ENCODE assay signal across 1 cellular context in the genomic region with DNA sequence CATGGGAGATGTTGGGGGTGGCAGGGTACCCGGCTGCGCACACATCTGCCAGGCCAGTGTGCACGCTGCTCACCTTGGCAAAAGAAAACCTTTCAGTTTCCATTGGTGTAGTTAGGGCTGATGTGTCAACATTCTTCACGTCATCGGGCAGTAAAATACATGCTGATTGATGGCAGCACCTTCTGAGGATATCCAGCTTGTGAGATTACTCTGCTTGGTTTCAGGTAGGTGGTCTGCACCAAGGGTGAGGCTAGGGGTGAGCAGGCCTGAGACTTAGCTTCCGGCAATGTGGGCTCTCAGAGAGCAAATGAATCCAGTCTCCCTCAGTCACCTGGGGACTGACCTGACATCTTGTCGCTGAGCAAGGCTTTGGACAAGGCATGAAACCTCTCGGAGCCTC.
TF ChIP-seq lines count a peak whose summit lies in the region.

No MANE protein-coding gene starts in this region.

TF ChIP-seq in H1, 55 proteins besides CTCF, POLR2A, EP300 and RAD21:
- TF ChIP-seq JUND (IDR thresholded peaks at IDR 0.05; ENCODE audit: low read length) (no peak), SRF (IDR thresholded peaks at IDR 0.05; ENCODE audit: low read depth, low read length) (no peak), CHD2 (IDR thresholded peaks at IDR 0.05; ENCODE audit: low read length) (no peak), BCL11A (IDR thresholded peaks at IDR 0.05; ENCODE audit: low read depth in 2 of 2, low read length in 2 of 2) (no peak), CREB1 (IDR thresholded peaks at IDR 0.05) (no peak), HDAC2 (IDR thresholded peaks at IDR 0.05; ENCODE audit: borderline replicate concordance in 1 of 2, low read depth in 2 of 2, low read length in 2 of 2) (no peak), SIRT6 (IDR thresholded peaks at IDR 0.05; ENCODE audit: low read length) (no peak), JUN (IDR thresholded peaks at IDR 0.05; ENCODE audit: low read depth, low read length) (no peak), POU5F1 (IDR thresholded peaks at IDR 0.05; ENCODE audit: low read depth, low read length) (no peak), SIX5 (IDR thresholded peaks at IDR 0.05; ENCODE audit: low read depth, low read length) (no peak), RFX5 (IDR thresholded peaks at IDR 0.05; ENCODE audit: borderline replicate concordance, low read depth, low read length) (no peak), KDM4A (IDR thresholded peaks at IDR 0.05; ENCODE audit: low read depth, low read length, severe bottlenecking) (no peak), CBX5 (IDR thresholded peaks at IDR 0.05; ENCODE audit: low read depth, low read length) (no peak), NRF1 (IDR thresholded peaks at IDR 0.05; ENCODE audit: low read depth, low read length) (no peak), GABPA (IDR thresholded peaks at IDR 0.05; ENCODE audit: borderline replicate concordance, insufficient read depth, low read length) (no peak), MAX (IDR thresholded peaks at IDR 0.05) (no peak), RXRA (IDR thresholded peaks at IDR 0.05; ENCODE audit: insufficient read depth, low read depth, low read length) (no peak)
